2 cellular contexts compared by ENCODE assay signal in genomic region chr5:140857987-140858240, GRCh38.
TF ChIP-seq lines count a peak whose summit lies in the region.

No MANE protein-coding gene starts in this region.

TF ChIP-seq in GM23338, 12 proteins besides CTCF, POLR2A, EP300 and RAD21 (continued from another document):
- no peak for TF ChIP-seq ZNF462 (CRISPR knock-in tag; IDR thresholded peaks at IDR 0.05)
- no peak for TF ChIP-seq ZNF331 (CRISPR knock-in tag; IDR thresholded peaks at IDR 0.05; ENCODE audit: low read depth)
- TF ChIP-seq, protein P1, sequence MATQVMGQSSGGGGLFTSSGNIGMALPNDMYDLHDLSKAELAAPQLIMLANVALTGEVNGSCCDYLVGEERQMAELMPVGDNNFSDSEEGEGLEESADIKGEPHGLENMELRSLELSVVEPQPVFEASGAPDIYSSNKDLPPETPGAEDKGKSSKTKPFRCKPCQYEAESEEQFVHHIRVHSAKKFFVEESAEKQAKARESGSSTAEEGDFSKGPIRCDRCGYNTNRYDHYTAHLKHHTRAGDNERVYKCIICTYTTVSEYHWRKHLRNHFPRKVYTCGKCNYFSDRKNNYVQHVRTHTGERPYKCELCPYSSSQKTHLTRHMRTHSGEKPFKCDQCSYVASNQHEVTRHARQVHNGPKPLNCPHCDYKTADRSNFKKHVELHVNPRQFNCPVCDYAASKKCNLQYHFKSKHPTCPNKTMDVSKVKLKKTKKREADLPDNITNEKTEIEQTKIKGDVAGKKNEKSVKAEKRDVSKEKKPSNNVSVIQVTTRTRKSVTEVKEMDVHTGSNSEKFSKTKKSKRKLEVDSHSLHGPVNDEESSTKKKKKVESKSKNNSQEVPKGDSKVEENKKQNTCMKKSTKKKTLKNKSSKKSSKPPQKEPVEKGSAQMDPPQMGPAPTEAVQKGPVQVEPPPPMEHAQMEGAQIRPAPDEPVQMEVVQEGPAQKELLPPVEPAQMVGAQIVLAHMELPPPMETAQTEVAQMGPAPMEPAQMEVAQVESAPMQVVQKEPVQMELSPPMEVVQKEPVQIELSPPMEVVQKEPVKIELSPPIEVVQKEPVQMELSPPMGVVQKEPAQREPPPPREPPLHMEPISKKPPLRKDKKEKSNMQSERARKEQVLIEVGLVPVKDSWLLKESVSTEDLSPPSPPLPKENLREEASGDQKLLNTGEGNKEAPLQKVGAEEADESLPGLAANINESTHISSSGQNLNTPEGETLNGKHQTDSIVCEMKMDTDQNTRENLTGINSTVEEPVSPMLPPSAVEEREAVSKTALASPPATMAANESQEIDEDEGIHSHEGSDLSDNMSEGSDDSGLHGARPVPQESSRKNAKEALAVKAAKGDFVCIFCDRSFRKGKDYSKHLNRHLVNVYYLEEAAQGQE (IDR thresholded peaks at IDR 0.05; ENCODE audit: unreplicated experiment): no peak
- TF ChIP-seq STAT1 (IDR thresholded peaks at IDR 0.05; ENCODE audit: unreplicated experiment): no peak

TF ChIP-seq in WTC11, 78 proteins besides CTCF, POLR2A, EP300 and RAD21 (continued from another document):
- no peak for TF ChIP-seq AR (CRISPR knock-in tag; IDR thresholded peaks at IDR 0.05)
- TF ChIP-seq ERG (CRISPR knock-in tag; IDR thresholded peaks at IDR 0.05): no peak
- TF ChIP-seq ZMAT4 (CRISPR knock-in tag; IDR thresholded peaks at IDR 0.05): no peak
